16 cellular contexts compared by ENCODE assay signal in the genomic region with DNA sequence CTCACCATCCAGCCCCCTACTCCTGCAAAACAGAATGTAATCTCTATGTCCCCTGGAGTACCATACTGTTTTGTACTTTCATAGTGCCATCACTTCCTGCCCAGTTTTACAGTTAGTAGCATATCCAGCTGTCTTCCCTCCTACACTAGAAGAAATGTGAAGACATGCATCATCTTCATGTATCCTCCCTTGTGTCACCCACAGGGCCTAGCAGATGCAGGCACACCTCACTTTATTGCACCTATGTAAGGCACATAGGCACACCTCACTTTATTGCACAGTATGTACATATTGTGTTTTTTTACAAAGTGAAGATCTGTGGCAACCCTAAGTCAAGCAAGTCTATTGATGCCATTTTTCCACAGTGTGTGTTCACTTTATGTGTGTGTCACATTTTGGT. TPM values are rescaled to one million over a fixed set of nuclear protein-coding genes. Genes with fewer than 3 reads are reported as not detected.
A peak's percentile ranks its signal among the peaks of the same experiment; 100 is the strongest.
DNase-seq lines count a peak whose midpoint lies in the region; ATAC-seq, FAIRE-seq and TF ChIP-seq lines count a peak whose summit lies in the region.
"Had no signal": no experiment of that assay in that cellular context is flagged by ENCODE, and none has a peak within 500 bp of the region (broad histone marks: within the 10 kb centered on the region; RNA-seq: fewer than 3 reads in every experiment).

No MANE protein-coding gene starts in this region.

- peak overlapping the region; percentile 0 for H3K27ac Mint-ChIP-seq in activated CD8-positive, alpha-beta T cell treated with anti-CD3 and anti-CD28 coated beads for 36 hours
- H3K27ac Mint-ChIP-seq in activated CD8-positive, alpha-beta T cell treated with anti-CD3 and anti-CD28 coated beads, Interleukin-2, amount 10 ng/mL, durations not matched to agents 7 days and 5 days, result no peak overlapping the region
- H3K27ac Mint-ChIP-seq in endothelial cell (ENCODE audit: unreplicated experiment), result no peak overlapping the region
- H3K27ac Mint-ChIP-seq in chondrocyte (ENCODE audit: unreplicated experiment), result no peak overlapping the region
- H3K27ac Mint-ChIP-seq: CD4-positive, alpha-beta T cell had no signal

- FAIRE-seq in HTR-8/SVneo (lab: Jason Lieb, UNC) (peak; percentile 84), small intestine (lab: Jason Lieb, UNC) (no peak)
- FAIRE-seq: GM12878, H1 had no signal

- no peak for ATAC-seq in activated CD8-positive, alpha-beta T cell treated with anti-CD3 and anti-CD28 coated beads for 36 hours
- no peak for ATAC-seq in activated CD8-positive, alpha-beta T cell treated with anti-CD3 and anti-CD28 coated beads, Interleukin-2, amount 10 ng/mL, durations not matched to agents 7 days and 5 days
- ATAC-seq: GM12878 had no signal

- H3K27ac ChIP-seq in small intestine (ENCODE audit: low read depth in 1 of 2, low read length in 1 of 2) (no peak overlapping the region), substantia nigra (ENCODE audit: low read depth, low read length, poor library complexity, severe bottlenecking) (no peak overlapping the region)
- H3K27ac ChIP-seq: BLaER1 treated with 17β-estradiol and CSF1 and Interleukin-3, amounts not matched to agents 10 nM and 100 nM had no signal

- H3K9me3 Mint-ChIP-seq in activated CD8-positive, alpha-beta T cell treated with anti-CD3 and anti-CD28 coated beads for 36 hours, result peaks cover 6% of the 10 kb centered on the region
- H3K9me3 Mint-ChIP-seq in activated CD8-positive, alpha-beta T cell treated with anti-CD3 and anti-CD28 coated beads, Interleukin-2, amount 10 ng/mL, durations not matched to agents 7 days and 5 days (ENCODE audit: insufficient read depth), result no peaks in the 10 kb centered on the region
- no peaks in the 10 kb centered on the region for H3K9me3 Mint-ChIP-seq in endothelial cell (ENCODE audit: unreplicated experiment)
- H3K9me3 Mint-ChIP-seq in chondrocyte (ENCODE audit: low read depth), result peaks cover 11% of the 10 kb centered on the region

- no peak overlapping the region for H3K4me3 ChIP-seq in small intestine (ENCODE audit: low read depth in 1 of 2, low read length in 2 of 2)
- H3K4me3 ChIP-seq: BLaER1 treated with 17β-estradiol and CSF1 and Interleukin-3, amounts not matched to agents 10 nM and 100 nM; GM12878; HAP-1 had no signal

- CTCF ChIA-PET in activated CD8-positive, alpha-beta T cell treated with anti-CD3 and anti-CD28 coated beads for 36 hours (lab: Charles Lee), result interaction anchor here (1.0 kb wide), 1 partner anchor 14 kb away, joined by 3 read pairs; no protein-coding TSS in a partner anchor
- CTCF ChIA-PET in activated CD8-positive, alpha-beta T cell treated with anti-CD3 and anti-CD28 coated beads, Interleukin-2, amount 10 ng/mL, durations not matched to agents 7 days and 5 days (lab: Charles Lee), result interaction anchor here (1.0 kb wide), 1 partner anchor 549 kb away, joined by 3 read pairs; no protein-coding TSS in a partner anchor

- no peaks in the 10 kb centered on the region for H3K9me3 ChIP-seq in small intestine (ENCODE audit: control insufficient read depth, low read depth)

- H3K4me1 ChIP-seq in small intestine (ENCODE audit: control insufficient read depth in 2 of 2, insufficient read depth in 1 of 2, low read depth in 1 of 2, low read length in 1 of 2), result no peaks in the 10 kb centered on the region

- H3K4me3 Mint-ChIP-seq in activated CD8-positive, alpha-beta T cell treated with anti-CD3 and anti-CD28 coated beads for 36 hours, result no peak overlapping the region
- no peak overlapping the region for H3K4me3 Mint-ChIP-seq in activated CD8-positive, alpha-beta T cell treated with anti-CD3 and anti-CD28 coated beads, Interleukin-2, amount 10 ng/mL, durations not matched to agents 7 days and 5 days
- H3K4me3 Mint-ChIP-seq in endothelial cell (ENCODE audit: unreplicated experiment), result peak overlapping the region; percentile 1
- H3K4me3 Mint-ChIP-seq in chondrocyte (ENCODE audit: unreplicated experiment), result no peak overlapping the region
- H3K4me3 Mint-ChIP-seq: CD4-positive, alpha-beta T cell had no signal

- peaks cover 65% of the 10 kb centered on the region for H3K36me3 Mint-ChIP-seq in activated CD8-positive, alpha-beta T cell treated with anti-CD3 and anti-CD28 coated beads for 36 hours (ENCODE audit: low read depth)
- peaks cover 73% of the 10 kb centered on the region for H3K36me3 Mint-ChIP-seq in activated CD8-positive, alpha-beta T cell treated with anti-CD3 and anti-CD28 coated beads, Interleukin-2, amount 10 ng/mL, durations not matched to agents 7 days and 5 days (ENCODE audit: low read depth)
- H3K36me3 Mint-ChIP-seq in endothelial cell (ENCODE audit: low read depth, unreplicated experiment), result peaks cover 52% of the 10 kb centered on the region
- H3K36me3 Mint-ChIP-seq in chondrocyte (ENCODE audit: low read depth), result peaks cover 54% of the 10 kb centered on the region

- no peaks in the 10 kb centered on the region for H3K27me3 ChIP-seq in small intestine (ENCODE audit: control insufficient read depth in 2 of 2, insufficient read depth in 2 of 2, low read length in 2 of 2)
- H3K27me3 ChIP-seq: BLaER1 treated with 17β-estradiol and CSF1 and Interleukin-3, amounts not matched to agents 10 nM and 100 nM had no signal

- POLR2A ChIA-PET in activated CD8-positive, alpha-beta T cell treated with anti-CD3 and anti-CD28 coated beads for 36 hours (lab: Charles Lee), result no interaction called here
- POLR2A ChIA-PET in activated CD8-positive, alpha-beta T cell treated with anti-CD3 and anti-CD28 coated beads, Interleukin-2, amount 10 ng/mL, durations not matched to agents 7 days and 5 days (lab: Charles Lee), result no interaction called here

- in situ Hi-C loops in GM13976 (cut with MboI; ENCODE audit: low sequenced_read_pairs, unreplicated experiment), result no loop called here

- intact Hi-C loops in activated CD8-positive, alpha-beta T cell treated with anti-CD3 and anti-CD28 coated beads for 36 hours (cut with micrococcal nuclease), result no loop called here

- H3K27me3 Mint-ChIP-seq in activated CD8-positive, alpha-beta T cell treated with anti-CD3 and anti-CD28 coated beads for 36 hours, result no peaks in the 10 kb centered on the region
- no peaks in the 10 kb centered on the region for H3K27me3 Mint-ChIP-seq in activated CD8-positive, alpha-beta T cell treated with anti-CD3 and anti-CD28 coated beads, Interleukin-2, amount 10 ng/mL, durations not matched to agents 7 days and 5 days (ENCODE audit: low read depth)
- H3K27me3 Mint-ChIP-seq in endothelial cell (ENCODE audit: unreplicated experiment), result no peaks in the 10 kb centered on the region
- no peaks in the 10 kb centered on the region for H3K27me3 Mint-ChIP-seq in chondrocyte (ENCODE audit: low read depth)
- H3K27me3 Mint-ChIP-seq: CD4-positive, alpha-beta T cell had no signal

- peaks cover 10 to 27% of the 10 kb centered on the region in 2 donors for H3K36me3 ChIP-seq in small intestine (ENCODE audit: control insufficient read depth in 2 of 2, insufficient read depth in 2 of 2, low read length in 2 of 2)

- TF ChIP-seq CTCF in activated CD8-positive, alpha-beta T cell treated with anti-CD3 and anti-CD28 coated beads for 36 hours (IDR thresholded peaks at IDR 0.05), result no peak
- TF ChIP-seq CTCF in endothelial cell (IDR thresholded peaks at IDR 0.05; ENCODE audit: unreplicated experiment) (no peak), chondrocyte (IDR thresholded peaks at IDR 0.05) (no peak), GM13976 (IDR thresholded peaks at IDR 0.05; ENCODE audit: borderline replicate concordance, control extremely low read depth, extremely low read depth, insufficient read depth, missing control alignments) (no peak)

- no peak for DNase-seq in activated CD8-positive, alpha-beta T cell treated with anti-CD3 and anti-CD28 coated beads for 36 hours
- DNase-seq in activated CD8-positive, alpha-beta T cell treated with anti-CD3 and anti-CD28 coated beads, Interleukin-2, amount 10 ng/mL, durations not matched to agents 7 days and 5 days, result no peak
- DNase-seq in HTR-8/SVneo (ENCODE audit: insufficient read length, low spot score), result no peak
- DNase-seq in endothelial cell (ENCODE audit: low spot score), result no peak
- peak; percentile 46 for DNase-seq in small intestine
- no peak for DNase-seq in substantia nigra (lab: John Stamatoyannopoulos, UW)
- no peak for DNase-seq in chondrocyte (ENCODE audit: low spot score)
- DNase-seq in GM13976 (ENCODE audit: low spot score), result no peak
- DNase-seq: ACHN; CD4-positive, alpha-beta T cell; DMS79; IMR-90 had no signal

- peaks cover 7% of the 10 kb centered on the region for H3K4me1 Mint-ChIP-seq in activated CD8-positive, alpha-beta T cell treated with anti-CD3 and anti-CD28 coated beads for 36 hours (ENCODE audit: low read depth)
- H3K4me1 Mint-ChIP-seq in activated CD8-positive, alpha-beta T cell treated with anti-CD3 and anti-CD28 coated beads, Interleukin-2, amount 10 ng/mL, durations not matched to agents 7 days and 5 days (ENCODE audit: low read depth), result no peaks in the 10 kb centered on the region
- H3K4me1 Mint-ChIP-seq in endothelial cell (ENCODE audit: unreplicated experiment), result peaks cover 8% of the 10 kb centered on the region
- no peaks in the 10 kb centered on the region for H3K4me1 Mint-ChIP-seq in chondrocyte (ENCODE audit: low read depth)

RNA-seq across cellular contexts. Expression of a gene that starts 12.0 kb away (rescaled TPM):
- total RNA-seq in activated CD8-positive, alpha-beta T cell treated with anti-CD3 and anti-CD28 coated beads for 36 hours, result 1 to 10 TPM; 5.2 to 6.6 TPM
- 1 to 10 TPM; 6.5 to 8.0 TPM for total RNA-seq in activated CD8-positive, alpha-beta T cell treated with anti-CD3 and anti-CD28 coated beads, Interleukin-2, amount 10 ng/mL, durations not matched to agents 7 days and 5 days
- 3.5 TPM for total RNA-seq in endothelial cell (ENCODE audit: unreplicated experiment)
- 1 to 10 TPM in 1 of 3 donors, under 1 TPM in 2; 0.81 to 2.4 (median 0.89) TPM for polyA plus RNA-seq in small intestine
- 3.8 to 4.9 TPM (median 4.0 TPM) in 3 replicates for total RNA-seq in chondrocyte

RNA-seq across cellular contexts. Expression of a gene that starts 39.7 kb away (rescaled TPM):
- 10 to 100 TPM; 46.3 to 47.9 TPM for total RNA-seq in activated CD8-positive, alpha-beta T cell treated with anti-CD3 and anti-CD28 coated beads for 36 hours
- 10 to 100 TPM; 52.9 to 62.7 TPM for total RNA-seq in activated CD8-positive, alpha-beta T cell treated with anti-CD3 and anti-CD28 coated beads, Interleukin-2, amount 10 ng/mL, durations not matched to agents 7 days and 5 days
- total RNA-seq in endothelial cell (ENCODE audit: unreplicated experiment) (88.0 TPM), chondrocyte (57.5 to 69.3 TPM (median 62.6 TPM) in 3 replicates)
- 10 to 100 TPM in 1 of 3 donors, 1 to 10 TPM in 2; 3.6 to 36.3 (median 4.3) TPM for polyA plus RNA-seq in small intestine
